ENCODE assay signal across 2 cellular contexts in the genomic region with DNA sequence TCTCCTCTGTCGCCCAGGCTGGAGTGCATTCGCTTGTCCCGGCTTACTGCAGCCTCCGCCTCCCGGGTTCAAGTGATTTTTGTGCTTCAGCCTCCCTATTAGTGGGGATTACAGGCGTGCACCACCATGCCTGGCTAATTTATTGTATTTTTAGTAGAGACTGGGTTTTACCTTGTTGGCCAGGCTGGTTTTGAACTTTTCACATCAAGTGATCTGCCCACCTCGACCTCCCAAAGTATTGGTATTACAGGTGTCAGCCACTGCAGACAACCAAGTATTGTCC.
TF ChIP-seq lines count a peak whose summit lies in the region.

No MANE protein-coding gene starts in this region.

TF ChIP-seq in SK-N-SH, 30 proteins besides CTCF, POLR2A, EP300 and RAD21 (continued from another document):
- TF ChIP-seq, protein P1, sequence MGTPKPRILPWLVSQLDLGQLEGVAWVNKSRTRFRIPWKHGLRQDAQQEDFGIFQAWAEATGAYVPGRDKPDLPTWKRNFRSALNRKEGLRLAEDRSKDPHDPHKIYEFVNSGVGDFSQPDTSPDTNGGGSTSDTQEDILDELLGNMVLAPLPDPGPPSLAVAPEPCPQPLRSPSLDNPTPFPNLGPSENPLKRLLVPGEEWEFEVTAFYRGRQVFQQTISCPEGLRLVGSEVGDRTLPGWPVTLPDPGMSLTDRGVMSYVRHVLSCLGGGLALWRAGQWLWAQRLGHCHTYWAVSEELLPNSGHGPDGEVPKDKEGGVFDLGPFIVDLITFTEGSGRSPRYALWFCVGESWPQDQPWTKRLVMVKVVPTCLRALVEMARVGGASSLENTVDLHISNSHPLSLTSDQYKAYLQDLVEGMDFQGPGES (IDR thresholded peaks at IDR 0.05; ENCODE audit: low read depth, low read length): no peak
- TF ChIP-seq POLR2AphosphoS5 (IDR thresholded peaks at IDR 0.05; ENCODE audit: low read depth, low read length): no peak

TF ChIP-seq in SK-N-SH treated with all-trans-retinoic acid at 6 μM for 48 hours, 23 proteins besides CTCF, POLR2A, EP300 and RAD21 (continued from another document):
- TF ChIP-seq, protein P2, sequence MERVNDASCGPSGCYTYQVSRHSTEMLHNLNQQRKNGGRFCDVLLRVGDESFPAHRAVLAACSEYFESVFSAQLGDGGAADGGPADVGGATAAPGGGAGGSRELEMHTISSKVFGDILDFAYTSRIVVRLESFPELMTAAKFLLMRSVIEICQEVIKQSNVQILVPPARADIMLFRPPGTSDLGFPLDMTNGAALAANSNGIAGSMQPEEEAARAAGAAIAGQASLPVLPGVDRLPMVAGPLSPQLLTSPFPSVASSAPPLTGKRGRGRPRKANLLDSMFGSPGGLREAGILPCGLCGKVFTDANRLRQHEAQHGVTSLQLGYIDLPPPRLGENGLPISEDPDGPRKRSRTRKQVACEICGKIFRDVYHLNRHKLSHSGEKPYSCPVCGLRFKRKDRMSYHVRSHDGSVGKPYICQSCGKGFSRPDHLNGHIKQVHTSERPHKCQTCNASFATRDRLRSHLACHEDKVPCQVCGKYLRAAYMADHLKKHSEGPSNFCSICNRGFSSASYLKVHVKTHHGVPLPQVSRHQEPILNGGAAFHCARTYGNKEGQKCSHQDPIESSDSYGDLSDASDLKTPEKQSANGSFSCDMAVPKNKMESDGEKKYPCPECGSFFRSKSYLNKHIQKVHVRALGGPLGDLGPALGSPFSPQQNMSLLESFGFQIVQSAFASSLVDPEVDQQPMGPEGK (CRISPR knock-in tag; IDR thresholded peaks at IDR 0.05; ENCODE audit: borderline replicate concordance): no peak
